Comparison of ENCODE assay signal across 27 cellular contexts in the genomic region with DNA sequence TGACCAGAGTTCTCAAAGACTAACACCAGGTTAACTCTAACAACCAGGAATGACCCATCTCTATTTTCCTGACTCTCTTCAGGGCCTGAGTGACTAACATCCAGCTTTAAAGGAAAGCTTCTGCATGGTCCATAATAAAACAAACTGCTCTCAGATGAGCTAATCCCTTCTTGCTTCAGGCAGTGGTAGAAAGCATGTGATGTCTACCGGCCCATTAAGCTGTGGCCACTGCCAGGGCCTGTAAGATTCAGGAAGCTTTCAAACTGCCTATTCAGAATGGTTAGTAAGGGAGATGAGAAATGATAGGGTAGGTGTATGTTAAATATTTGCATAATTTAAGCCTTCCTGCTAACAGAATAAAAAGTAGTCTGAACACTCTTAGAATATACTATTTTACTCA.
DNase-seq lines count a peak whose midpoint lies in the region; ATAC-seq and TF ChIP-seq lines count a peak whose summit lies in the region.
"Had no signal": no experiment of that assay in that cellular context is flagged by ENCODE, and none has a peak within 500 bp of the region (broad histone marks: within the 10 kb centered on the region; RNA-seq: fewer than 3 reads in every experiment).

No MANE protein-coding gene starts in this region.

- peaks cover 4% of the 10 kb centered on the region; the same call in 1 of the 2 replicates for H3K4me1 ChIP-seq in SJCRH30
- H3K4me1 ChIP-seq in upper lobe of right lung, result no peaks in the 10 kb centered on the region
- no peaks in the 10 kb centered on the region for H3K4me1 ChIP-seq in gastrocnemius medialis
- H3K4me1 ChIP-seq: A549, ascending aorta, parathyroid adenoma had no signal

- H3K36me3 ChIP-seq in SJCRH30 (no peaks in the 10 kb centered on the region), upper lobe of right lung (peaks cover 6% of the 10 kb centered on the region), gastrocnemius medialis (no peaks in the 10 kb centered on the region)
- H3K36me3 ChIP-seq: ascending aorta had no signal

- no peak overlapping the region for H3K4me3 Mint-ChIP-seq in natural killer cell
- H3K4me3 Mint-ChIP-seq in natural killer cell treated with Interleukin-12 subunit alpha and Interleukin-12 subunit beta and Interleukin-15 and Interleukin-18, amount 100 ng/mL, for 72 hours, result no peak overlapping the region
- H3K4me3 Mint-ChIP-seq: activated naive CD8-positive, alpha-beta T cell treated with anti-CD3 and anti-CD28 coated beads for 36 hours; CD8-positive, alpha-beta T cell; neural crest cell had no signal

- peaks cover 12% of the 10 kb centered on the region for H3K36me3 Mint-ChIP-seq in natural killer cell
- peaks cover 15% of the 10 kb centered on the region for H3K36me3 Mint-ChIP-seq in natural killer cell treated with Interleukin-12 subunit alpha and Interleukin-12 subunit beta and Interleukin-15 and Interleukin-18, amount 100 ng/mL, for 72 hours

- ATAC-seq in natural killer cell (peak in 2 of 3 donors; percentile 54 to 58), upper lobe of right lung (peak; percentile 68), gastrocnemius medialis (no peak)
- no peak for ATAC-seq in natural killer cell treated with Interleukin-12 subunit alpha and Interleukin-12 subunit beta and Interleukin-15 and Interleukin-18, amount 100 ng/mL, for 72 hours
- ATAC-seq: A549; CD8-positive, alpha-beta T cell; right cardiac atrium had no signal

- H3K27ac ChIP-seq in SJCRH30 (no peak overlapping the region), upper lobe of right lung (no peak overlapping the region), coronary artery (no peak overlapping the region), gastrocnemius medialis (no peak overlapping the region)
- H3K27ac ChIP-seq: A549, ascending aorta, HL-60, parathyroid adenoma had no signal

- H3K4me3 ChIP-seq in SJCRH30 (no peak overlapping the region), fibroblast of villous mesenchyme (ENCODE audit: low read depth, low read length) (no peak overlapping the region), upper lobe of right lung (no peak overlapping the region), coronary artery (no peak overlapping the region), gastrocnemius medialis (no peak overlapping the region)
- H3K4me3 ChIP-seq: A549, ascending aorta, lung had no signal

- TF ChIP-seq POLR2A in gastrocnemius medialis (IDR thresholded peaks at IDR 0.05), result no peak

- no peaks in the 10 kb centered on the region for H3K27me3 ChIP-seq in SJCRH30
- no peaks in the 10 kb centered on the region for H3K27me3 ChIP-seq in upper lobe of right lung
- no peaks in the 10 kb centered on the region for H3K27me3 ChIP-seq in gastrocnemius medialis
- H3K27me3 ChIP-seq: ascending aorta had no signal

- no peaks in the 10 kb centered on the region for H3K9me3 ChIP-seq in SJCRH30 (replicated peaks)
- no peaks in the 10 kb centered on the region for H3K9me3 ChIP-seq in upper lobe of right lung
- no peaks in the 10 kb centered on the region for H3K9me3 ChIP-seq in gastrocnemius medialis
- H3K9me3 ChIP-seq: ascending aorta had no signal

- TF ChIP-seq CTCF in natural killer cell (IDR thresholded peaks at IDR 0.05) (no peak), fibroblast of villous mesenchyme (IDR thresholded peaks at IDR 0.05; ENCODE audit: insufficient read depth, low read depth, low read length) (no peak), upper lobe of right lung (IDR thresholded peaks at IDR 0.05) (no peak), coronary artery (IDR thresholded peaks at IDR 0.05) (no peak), gastrocnemius medialis (IDR thresholded peaks at IDR 0.05 in 4 of 5, conservative IDR thresholded peaks at IDR 0.05 in 1 of 5) (no peak)

- peaks cover 6 to 10% of the 10 kb centered on the region in 2 donors for H3K4me1 Mint-ChIP-seq in natural killer cell
- peaks cover 0 to 9% of the 10 kb centered on the region in 2 donors for H3K4me1 Mint-ChIP-seq in natural killer cell treated with Interleukin-12 subunit alpha and Interleukin-12 subunit beta and Interleukin-15 and Interleukin-18, amount 100 ng/mL, for 72 hours (ENCODE audit: low read depth in 2 of 2)
- H3K4me1 Mint-ChIP-seq: activated naive CD8-positive, alpha-beta T cell treated with anti-CD3 and anti-CD28 coated beads for 36 hours had no signal

- H3K27me3 Mint-ChIP-seq in natural killer cell (ENCODE audit: low read depth in 2 of 2), result no peaks in the 10 kb centered on the region
- H3K27me3 Mint-ChIP-seq in natural killer cell treated with Interleukin-12 subunit alpha and Interleukin-12 subunit beta and Interleukin-15 and Interleukin-18, amount 100 ng/mL, for 72 hours, result no peaks in the 10 kb centered on the region
- H3K27me3 Mint-ChIP-seq: activated naive CD8-positive, alpha-beta T cell treated with anti-CD3 and anti-CD28 coated beads for 36 hours had no signal

- intact Hi-C loops in natural killer cell (cut with micrococcal nuclease) (no loop called here), upper lobe of right lung (cut with DNase I) (no loop called here), gastrocnemius medialis (cut with DNase I; ENCODE audit: low total_unique reads) (no loop called here)

- no peak for DNase-seq in natural killer cell
- DNase-seq in natural killer cell treated with Interleukin-12 subunit alpha and Interleukin-12 subunit beta and Interleukin-15 and Interleukin-18, amount 100 ng/mL, for 72 hours (ENCODE audit: low spot score), result no peak
- peak; percentile 24 to 70 for DNase-seq in SJCRH30
- DNase-seq in fibroblast of villous mesenchyme (ENCODE audit: low read depth), result peak; percentile 88
- no peak for DNase-seq in upper lobe of right lung
- DNase-seq in coronary artery (ENCODE audit: low spot score), result no peak
- no peak for DNase-seq in NCI-H2107 treated with DMSO at 0.1 percent for 48 hours (lab: John Stamatoyannopoulos, UW; ENCODE audit: unreplicated experiment)
- no peak for DNase-seq in gastrocnemius medialis
- DNase-seq: activated CD4-positive, alpha-beta T cell treated with anti-CD3 and anti-CD28 coated beads for 48 hours; activated CD8-positive, alpha-beta memory T cell treated with anti-CD3 and anti-CD28 coated beads for 24 hours; activated effector memory CD4-positive, alpha-beta T cell treated with Interleukin-2 at 50 U/mL for 16 hours; activated naive CD8-positive, alpha-beta T cell treated with anti-CD3 and anti-CD28 coated beads for 36 hours; caudate nucleus; CD8-positive, alpha-beta T cell; dermis blood vessel endothelial cell; Kasumi-1; NCI-H1092 treated with DMSO at 0.1 percent for 48 hours; NCI-H1930; right cardiac atrium; stimulated activated CD4-positive, alpha-beta T cell treated with anti-CD3 and anti-CD28 coated beads, Interleukin-2, amount 100 ng/mL, for 48 hours; trophoblast cell had no signal

- no peaks in the 10 kb centered on the region for H3K9me3 Mint-ChIP-seq in natural killer cell
- no peaks in the 10 kb centered on the region for H3K9me3 Mint-ChIP-seq in natural killer cell treated with Interleukin-12 subunit alpha and Interleukin-12 subunit beta and Interleukin-15 and Interleukin-18, amount 100 ng/mL, for 72 hours
- H3K9me3 Mint-ChIP-seq: activated naive CD8-positive, alpha-beta T cell treated with anti-CD3 and anti-CD28 coated beads for 36 hours; CD8-positive, alpha-beta T cell had no signal

- in situ Hi-C loops in gastrocnemius medialis (cut with MboI; ENCODE audit: low sequenced_read_pairs in 4 of 4), result no loop called here

- H3K27ac Mint-ChIP-seq in natural killer cell, result peak overlapping the region; percentile 59 to 62
- no peak overlapping the region for H3K27ac Mint-ChIP-seq in natural killer cell treated with Interleukin-12 subunit alpha and Interleukin-12 subunit beta and Interleukin-15 and Interleukin-18, amount 100 ng/mL, for 72 hours
- H3K27ac Mint-ChIP-seq: activated naive CD8-positive, alpha-beta T cell treated with anti-CD3 and anti-CD28 coated beads for 36 hours; CD8-positive, alpha-beta T cell had no signal

Comparison
In these comparisons a context has a peak if more than half of its experiments do, and no peak if none do; other contexts are left out.
1. ATAC-seq: peak in natural killer cell (2 of 3) and upper lobe of right lung (single experiment); none in natural killer cell treated with Interleukin-12 subunit alpha and Interleukin-12 subunit beta and Interleukin-15 and Interleukin-18, amount 100 ng/mL, for 72 hours (0 of 2) and gastrocnemius medialis (0 of 2).
2. H3K27ac Mint-ChIP-seq: peak in natural killer cell (2 of 2); none in natural killer cell treated with Interleukin-12 subunit alpha and Interleukin-12 subunit beta and Interleukin-15 and Interleukin-18, amount 100 ng/mL, for 72 hours (0 of 2).
3. DNase-seq: peak in SJCRH30 (2 of 2) and fibroblast of villous mesenchyme (single experiment); none in natural killer cell (single experiment), natural killer cell treated with Interleukin-12 subunit alpha and Interleukin-12 subunit beta and Interleukin-15 and Interleukin-18, amount 100 ng/mL, for 72 hours (single experiment), upper lobe of right lung (single experiment), coronary artery (single experiment), NCI-H2107 treated with DMSO at 0.1 percent for 48 hours (single experiment) and gastrocnemius medialis (0 of 2).